24 cellular contexts compared by ENCODE assay signal in the genomic region with DNA sequence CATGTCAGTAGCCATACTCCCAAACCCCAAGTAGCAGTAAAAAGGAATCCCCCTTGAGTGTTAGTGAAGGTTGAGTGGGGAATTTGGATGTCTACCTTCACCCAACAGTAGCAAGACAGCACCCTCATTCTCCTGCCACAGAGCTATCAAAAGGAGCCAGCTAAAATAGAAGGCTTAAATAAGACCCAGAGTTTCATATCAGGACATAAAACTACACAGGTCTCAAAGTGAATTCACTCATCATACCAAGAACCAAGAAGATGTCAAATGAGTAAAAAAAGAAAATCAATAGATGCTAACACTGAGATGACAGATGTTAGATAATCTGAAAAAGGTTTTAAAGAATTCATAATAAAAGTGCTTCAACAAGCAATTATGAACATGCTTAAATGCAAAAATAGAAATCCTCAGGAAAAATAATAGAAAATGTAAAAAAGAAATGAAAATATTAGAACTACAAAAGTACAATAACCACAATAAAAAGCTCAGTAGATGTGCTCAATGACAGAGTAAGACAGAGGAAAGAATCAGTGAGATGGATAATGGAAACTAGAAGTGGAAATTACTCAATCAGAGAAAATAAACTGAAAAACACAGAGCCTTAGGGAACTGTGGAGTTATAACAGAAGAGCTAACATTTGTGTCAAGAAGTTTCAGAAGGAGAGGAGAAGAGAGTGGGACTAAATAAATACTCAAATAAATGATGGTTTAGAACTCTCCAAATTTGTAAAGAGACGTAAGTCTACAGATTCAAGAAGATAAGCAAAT.
"Had no signal": no experiment of that assay in that cellular context is flagged by ENCODE, and none has a peak within 500 bp of the region (broad histone marks: within the 10 kb centered on the region; RNA-seq: fewer than 3 reads in every experiment).

No MANE protein-coding gene starts in this region.

- H3K4me1 Mint-ChIP-seq: activated naive CD4-positive, alpha-beta T cell treated with anti-CD3 and anti-CD28 coated beads, Interleukin-2, amount 50 U/mL, for 24 hours; memory B cell; naive thymus-derived CD4-positive, alpha-beta T cell had no signal

- H3K27ac ChIP-seq: body of pancreas, esophagus muscularis mucosa, foreskin keratinocyte, heart left ventricle, pancreas, prostate gland, skin epidermis, suprapubic skin, tibial artery, VCaP had no signal

- H3K4me1 ChIP-seq: body of pancreas, esophagus muscularis mucosa, foreskin keratinocyte, heart left ventricle, pancreas, prostate gland, suprapubic skin, tibial artery had no signal

- H3K4me3 ChIP-seq: body of pancreas, esophagus muscularis mucosa, heart left ventricle, pancreas, prostate gland, skin epidermis, suprapubic skin, tibial artery had no signal

- H3K36me3 ChIP-seq: esophagus muscularis mucosa, heart left ventricle, pancreas, prostate gland, suprapubic skin, tibial artery had no signal

- H3K27me3 ChIP-seq: body of pancreas, esophagus muscularis mucosa, heart left ventricle, pancreas had no signal

- H3K27me3 Mint-ChIP-seq: activated CD8-positive, alpha-beta T cell treated with anti-CD3 and anti-CD28 coated beads for 36 hours; activated naive CD4-positive, alpha-beta T cell treated with anti-CD3 and anti-CD28 coated beads, Interleukin-2, amount 50 U/mL, for 24 hours; naive thymus-derived CD4-positive, alpha-beta T cell had no signal

- DNase-seq: activated CD4-positive, alpha-beta T cell treated with anti-CD3 and anti-CD28 coated beads for 48 hours; activated CD8-positive, alpha-beta T cell treated with anti-CD3 and anti-CD28 coated beads for 36 hours; aorta; body of pancreas; dermis blood vessel endothelial cell; effector CD4-positive, alpha-beta T cell; foreskin keratinocyte; heart left ventricle; midbrain; naive thymus-derived CD4-positive, alpha-beta T cell; nucleus accumbens; pancreas; retina; stimulated activated CD4-positive, alpha-beta T cell treated with anti-CD3 and anti-CD28 coated beads, Interleukin-12 subunit alpha, Interleukin-12 subunit beta, amount 100 ng/mL, for 4 hours; stimulated activated CD4-positive, alpha-beta T cell treated with anti-CD3 and anti-CD28 coated beads, Interleukin-4, amount 100 ng/mL, for 1 hour; tibial artery had no signal

- H3K27ac Mint-ChIP-seq: activated CD8-positive, alpha-beta T cell treated with anti-CD3 and anti-CD28 coated beads for 36 hours; activated naive CD4-positive, alpha-beta T cell treated with anti-CD3 and anti-CD28 coated beads, Interleukin-2, amount 50 U/mL, for 24 hours; memory B cell had no signal

- H3K4me3 Mint-ChIP-seq: activated CD8-positive, alpha-beta T cell treated with anti-CD3 and anti-CD28 coated beads for 36 hours; activated naive CD4-positive, alpha-beta T cell treated with anti-CD3 and anti-CD28 coated beads, Interleukin-2, amount 50 U/mL, for 24 hours; memory B cell; naive thymus-derived CD4-positive, alpha-beta T cell had no signal

- H3K36me3 Mint-ChIP-seq: memory B cell had no signal

- H3K9me3 ChIP-seq: body of pancreas, pancreas, prostate gland, suprapubic skin, tibial artery had no signal

- ATAC-seq: activated CD8-positive, alpha-beta T cell treated with anti-CD3 and anti-CD28 coated beads for 36 hours; body of pancreas; foreskin keratinocyte; heart left ventricle; naive thymus-derived CD4-positive, alpha-beta T cell; pancreas; sciatic nerve had no signal
